In genomic region chr21:15731243-15731613, GRCh38 we compare ENCODE assay signal across 8 cellular contexts. TPM values are rescaled to one million over a fixed set of nuclear protein-coding genes. Genes with fewer than 3 reads are reported as not detected.
DNase-seq lines count a peak whose midpoint lies in the region; TF ChIP-seq lines count a peak whose summit lies in the region.

No MANE protein-coding gene starts in this region.

- H3K9me3 Mint-ChIP-seq in neural crest cell, result peaks cover 3% of the 10 kb centered on the region

- H3K27ac ChIP-seq in DOHH2 (ENCODE audit: low read depth, low read length) (peak overlapping the region; percentile 33; the same call in 1 of the 2 replicates), duodenal mucosa (ENCODE audit: low read depth, low read length) (no peak overlapping the region)

- TF ChIP-seq CTCF in DOHH2 (IDR thresholded peaks at IDR 0.05; ENCODE audit: low read depth, low read length, poor library complexity, severe bottlenecking) (no peak), neural crest cell (conservative IDR thresholded peaks at IDR 0.05) (no peak)

- H3K27me3 ChIP-seq in DOHH2 (ENCODE audit: control insufficient read depth, low read length) (peaks cover 22% of the 10 kb centered on the region), duodenal mucosa (ENCODE audit: control insufficient read depth in 1 of 2, insufficient read depth in 2 of 2, low read length in 2 of 2) (no peaks in the 10 kb centered on the region)

- no peak overlapping the region for H3K27ac Mint-ChIP-seq in neural crest cell (ENCODE audit: unreplicated experiment)

- H3F3A ChIP-seq in DOHH2 (ENCODE audit: control insufficient read depth, insufficient read depth), result peaks cover 6% of the 10 kb centered on the region; the same call in 1 of the 2 replicates

- DNase-seq in NCI-H69 (lab: John Stamatoyannopoulos, UW) (peak; percentile 44), neural crest cell (ENCODE audit: low read depth, low spot score) (no peak), DMS153 treated with DMSO at 0.1 percent for 48 hours (lab: John Stamatoyannopoulos, UW; ENCODE audit: unreplicated experiment) (no peak), NCI-H2196 treated with DMSO at 0.1 percent for 48 hours (lab: John Stamatoyannopoulos, UW; ENCODE audit: unreplicated experiment) (no peak), epidermal melanocyte (ENCODE audit: insufficient read length, low spot score) (no peak), SW 1271 (lab: John Stamatoyannopoulos, UW) (no peak)

- H3K9me2 ChIP-seq in DOHH2 (replicated peaks; ENCODE audit: control insufficient read depth, low read length), result no peaks in the 10 kb centered on the region

- H3K4me2 ChIP-seq in DOHH2 (ENCODE audit: low read length), result peak overlapping the region; percentile 95

- H3K4me1 Mint-ChIP-seq in neural crest cell, result peaks cover 35% of the 10 kb centered on the region

- H3K79me2 ChIP-seq in DOHH2 (ENCODE audit: control insufficient read depth, low read length), result peaks cover 60% of the 10 kb centered on the region

- H3K36me3 ChIP-seq in DOHH2 (ENCODE audit: control insufficient read depth, low read length), result no peaks in the 10 kb centered on the region
- H3K36me3 ChIP-seq in duodenal mucosa (ENCODE audit: control insufficient read depth in 1 of 2, insufficient read depth in 2 of 2, low read length in 2 of 2), result no peaks in the 10 kb centered on the region

- H3K27me3 Mint-ChIP-seq in neural crest cell (ENCODE audit: low read depth), result peaks cover 6% of the 10 kb centered on the region

- H3K4me3 ChIP-seq in DOHH2 (ENCODE audit: low read length), result peak overlapping the region; percentile 80
- peak overlapping the region; percentile 68 to 93 for H3K4me3 ChIP-seq in duodenal mucosa (ENCODE audit: low read depth in 1 of 2, low read length in 2 of 2)

- peak overlapping the region; percentile 92 for H3K4me3 Mint-ChIP-seq in neural crest cell

- H3K36me3 Mint-ChIP-seq in neural crest cell (ENCODE audit: low read depth), result peaks cover 10% of the 10 kb centered on the region

- H3K9me3 ChIP-seq in DOHH2 (ENCODE audit: control insufficient read depth, insufficient read depth, low read length) (no peaks in the 10 kb centered on the region), duodenal mucosa (ENCODE audit: control insufficient read depth in 1 of 2, low read length in 2 of 2) (no peaks in the 10 kb centered on the region)

- H3K4me1 ChIP-seq in DOHH2 (ENCODE audit: control insufficient read depth, low read length) (peaks cover 18% of the 10 kb centered on the region), duodenal mucosa (ENCODE audit: control insufficient read depth in 1 of 2, insufficient read depth in 2 of 2, low read length in 2 of 2) (peaks cover 21 to 25% of the 10 kb centered on the region in 2 donors)

- H4K20me1 ChIP-seq in DOHH2 (ENCODE audit: control insufficient read depth, insufficient read depth, low read depth, low read length), result peaks cover 5% of the 10 kb centered on the region; the same call in 1 of the 2 replicates

- H3K9ac ChIP-seq in duodenal mucosa (ENCODE audit: low read depth in 1 of 2, low read length in 2 of 2), result peak overlapping the region; percentile 61 to 85

RNA-seq across cellular contexts. Expression of gene USP25, which starts 1.4 kb away (rescaled TPM):
- total RNA-seq in neural crest cell, result 27.2 and 30.5 TPM in 2 replicates
